In genomic region chr1:56330400-56331026, GRCh38 we compare ENCODE assay signal across 8 cellular contexts.
DNase-seq lines count a peak whose midpoint lies in the region; ATAC-seq and TF ChIP-seq lines count a peak whose summit lies in the region.
"Had no signal": no experiment of that assay in that cellular context is flagged by ENCODE, and none has a peak within 500 bp of the region (broad histone marks: within the 10 kb centered on the region; RNA-seq: fewer than 3 reads in every experiment).

No MANE protein-coding gene starts in this region.

- H3K4me3 Mint-ChIP-seq in osteocyte (ENCODE audit: unreplicated experiment) (no peak overlapping the region), immature natural killer cell (no peak overlapping the region)
- H3K4me3 Mint-ChIP-seq: memory B cell had no signal

- ATAC-seq in GM19328 (IDR thresholded peaks at IDR 0.05; ENCODE audit: unreplicated experiment) (peak; percentile 84), HG02943 (IDR thresholded peaks at IDR 0.05; ENCODE audit: low read depth, unreplicated experiment) (peak; percentile 85), RWPE2 (ENCODE audit: low read depth) (0 out of 3 replicates have a peak, but pooled peaks have one; percentile 44)

- H3K4me1 ChIP-seq in RWPE2 (ENCODE audit: insufficient read depth, poor library complexity, severe bottlenecking): no peaks in the 10 kb centered on the region

- peak overlapping the region; percentile 28 for H3K27ac Mint-ChIP-seq in osteocyte (ENCODE audit: unreplicated experiment)
- no peak overlapping the region for H3K27ac Mint-ChIP-seq in immature natural killer cell
- H3K27ac Mint-ChIP-seq: memory B cell had no signal

- H3K9me3 ChIP-seq in RWPE2 (ENCODE audit: severe bottlenecking): no peaks in the 10 kb centered on the region

- H3K36me3 Mint-ChIP-seq in osteocyte (ENCODE audit: unreplicated experiment) (no peaks in the 10 kb centered on the region), immature natural killer cell (no peaks in the 10 kb centered on the region)
- H3K36me3 Mint-ChIP-seq: memory B cell had no signal

- H3K4me1 Mint-ChIP-seq in osteocyte (ENCODE audit: unreplicated experiment): peaks cover 48% of the 10 kb centered on the region
- no peaks in the 10 kb centered on the region for H3K4me1 Mint-ChIP-seq in immature natural killer cell

- H3K36me3 ChIP-seq in RWPE2 (ENCODE audit: low read depth): no peaks in the 10 kb centered on the region

- no peaks in the 10 kb centered on the region for H3K27me3 Mint-ChIP-seq in osteocyte (ENCODE audit: unreplicated experiment)
- peaks cover 0 to 6% (median 0%) of the 10 kb centered on the region in 3 donors for H3K27me3 Mint-ChIP-seq in immature natural killer cell (ENCODE audit: low read depth in 3 of 3)
- H3K27me3 Mint-ChIP-seq: memory B cell had no signal

- DNase-seq in RWPE2 (ENCODE audit: low spot score) (no peak), osteocyte (ENCODE audit: extremely low spot score, unreplicated experiment) (no peak), immature natural killer cell (no peak), pons (ENCODE audit: low spot score) (no peak)
- DNase-seq in stimulated activated CD4-positive, alpha-beta T cell treated with anti-CD3 and anti-CD28 coated beads, Interleukin-1b, Interleukin-23, amount 100 ng/mL, for 48 hours: no peak

- no peaks in the 10 kb centered on the region for H3K27me3 ChIP-seq in RWPE2 (ENCODE audit: insufficient read depth, poor library complexity, severe bottlenecking)

- no peak for TF ChIP-seq CTCF in RWPE2 (IDR thresholded peaks at IDR 0.05; ENCODE audit: poor library complexity, severe bottlenecking)
- TF ChIP-seq CTCF in osteocyte (IDR thresholded peaks at IDR 0.05): no peak

- no peaks in the 10 kb centered on the region for H3K9me3 Mint-ChIP-seq in osteocyte (ENCODE audit: unreplicated experiment)
- H3K9me3 Mint-ChIP-seq in immature natural killer cell: no peaks in the 10 kb centered on the region
- H3K9me3 Mint-ChIP-seq: memory B cell had no signal

- H3K4me3 ChIP-seq in RWPE2 (ENCODE audit: severe bottlenecking): no peak overlapping the region

- H3K27ac ChIP-seq in RWPE2 (ENCODE audit: poor library complexity, severe bottlenecking): no peak overlapping the region
